ENCODE assay signal across 18 cellular contexts in genomic region chr10:132347211-132347930, GRCh38.
"Had no signal": no experiment of that assay in that cellular context is flagged by ENCODE, and none has a peak within 500 bp of the region (broad histone marks: within the 10 kb centered on the region; RNA-seq: fewer than 3 reads in every experiment).

No MANE protein-coding gene starts in this region.

- H2AFZ ChIP-seq: parathyroid adenoma had no signal

- H3K4me3 Mint-ChIP-seq: activated naive CD4-positive, alpha-beta T cell treated with anti-CD3 and anti-CD28 coated beads, Interleukin-2, amount 50 U/mL, for 24 hours had no signal

- H3K27ac Mint-ChIP-seq: activated naive CD4-positive, alpha-beta T cell treated with anti-CD3 and anti-CD28 coated beads, Interleukin-2, amount 50 U/mL, for 24 hours had no signal

- H3K9me3 ChIP-seq: body of pancreas, gastrocnemius medialis, heart right ventricle, right atrium auricular region, suprapubic skin had no signal

- ATAC-seq: body of pancreas, gastrocnemius medialis, left lobe of liver had no signal

- H3K27me3 Mint-ChIP-seq: activated naive CD4-positive, alpha-beta T cell treated with anti-CD3 and anti-CD28 coated beads, Interleukin-2, amount 50 U/mL, for 24 hours had no signal

- H3K4me3 ChIP-seq: body of pancreas, gastrocnemius medialis, heart right ventricle, right atrium auricular region, suprapubic skin had no signal

- H3K4me1 Mint-ChIP-seq: activated naive CD4-positive, alpha-beta T cell treated with anti-CD3 and anti-CD28 coated beads, Interleukin-2, amount 50 U/mL, for 24 hours had no signal

- H3K79me2 ChIP-seq: parathyroid adenoma had no signal

- DNase-seq: activated CD4-positive, alpha-beta T cell treated with anti-CD3 and anti-CD28 coated beads for 48 hours; activated CD8-positive, alpha-beta memory T cell treated with anti-CD3 and anti-CD28 coated beads for 24 hours; body of pancreas; central memory CD4-positive, alpha-beta T cell; cortex of kidney; effector memory CD4-positive, alpha-beta T cell; gastrocnemius medialis; heart right ventricle; mesendoderm; small intestine; stimulated activated naive CD4-positive, alpha-beta T cell; T-helper 1 cell had no signal

- H3K4me1 ChIP-seq: body of pancreas, gastrocnemius medialis, heart right ventricle, parathyroid adenoma, right atrium auricular region, suprapubic skin had no signal

- H3K27me3 ChIP-seq: body of pancreas, gastrocnemius medialis, heart right ventricle, right atrium auricular region, suprapubic skin had no signal

- H3K27ac ChIP-seq: body of pancreas, gastrocnemius medialis, heart right ventricle, parathyroid adenoma, right atrium auricular region, suprapubic skin, VCaP had no signal

- H3K9me3 Mint-ChIP-seq: activated naive CD4-positive, alpha-beta T cell treated with anti-CD3 and anti-CD28 coated beads, Interleukin-2, amount 50 U/mL, for 24 hours had no signal
